Comparison of ENCODE assay signal across 1 cellular context in genomic region chr12:62210422-62210821, GRCh38.
TF ChIP-seq lines count a peak whose summit lies in the region.

No MANE protein-coding gene starts in this region.

TF ChIP-seq in HCT116, 20 proteins besides CTCF, POLR2A, EP300 and RAD21 (continued from another document):
- TF ChIP-seq ATF3 (IDR thresholded peaks at IDR 0.05) = no peak
- TF ChIP-seq ZNF274 (IDR thresholded peaks at IDR 0.05; ENCODE audit: low read depth, low read length) = no peak
